Comparison of ENCODE assay signal across 8 cellular contexts in the genomic region with DNA sequence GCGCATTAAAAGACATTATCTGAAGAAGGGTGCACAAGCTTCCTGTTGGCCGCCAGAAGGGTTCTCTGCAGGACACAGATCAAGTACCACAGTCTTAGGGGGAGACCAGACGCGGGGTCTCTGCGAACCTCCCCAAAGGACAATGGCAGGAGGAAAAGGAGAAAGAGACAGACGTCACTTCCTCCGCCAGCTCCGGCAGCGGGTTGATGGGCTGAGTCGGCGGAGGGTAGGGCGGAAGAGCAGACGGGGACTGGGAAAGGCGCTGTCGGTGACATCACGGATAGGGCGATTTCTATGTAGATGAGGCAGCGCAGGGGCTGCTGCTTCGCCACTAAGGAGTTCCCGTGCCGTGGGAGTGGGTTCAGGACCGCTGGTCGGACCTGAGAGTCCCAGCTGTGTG. TPM values are rescaled to one million over a fixed set of nuclear protein-coding genes. Genes with fewer than 3 reads are reported as not detected.
DNase-seq lines count a peak whose midpoint lies in the region; ATAC-seq, FAIRE-seq and TF ChIP-seq lines count a peak whose summit lies in the region.
"Not testable (repeated sequence)": the region's sequence is repeated elsewhere in the genome, so short reads cannot be mapped to it uniquely, and the experiment has no call there.

No MANE protein-coding gene starts in this region.

- H3K36me3 Mint-ChIP-seq in stimulated activated naive CD8-positive, alpha-beta T cell treated with anti-CD3 and anti-CD28 coated beads, Interleukin-15, Interleukin-2, amounts not matched to agents 100 ng/mL and 50 ng/mL, for 24 hours (ENCODE audit: low read depth) = not testable (repeated sequence)

- H3K27ac ChIP-seq in pancreas = peak overlapping the region in 3 of 4 donors; percentile 42 to 71 (median 58)

- H3K36me3 ChIP-seq in ES-I3 (ENCODE audit: insufficient read depth, low read length); pancreas: not testable (repeated sequence)

- H3K9me3 ChIP-seq in ES-I3 (ENCODE audit: control insufficient read depth, insufficient read depth, low read length); pancreas: not testable (repeated sequence)

- H3K4me3 ChIP-seq in pancreas = peak overlapping the region in 2 of 4 donors; percentile 24 to 27

- H3K9ac ChIP-seq in ES-I3 (ENCODE audit: low read depth, low read length) = peak overlapping the region; percentile 22; the same call in 1 of the 2 replicates

- H3K9me3 Mint-ChIP-seq in stimulated activated naive CD8-positive, alpha-beta T cell treated with anti-CD3 and anti-CD28 coated beads, Interleukin-15, Interleukin-2, amounts not matched to agents 100 ng/mL and 50 ng/mL, for 24 hours = not testable (repeated sequence)

- H3K27me3 Mint-ChIP-seq in stimulated activated naive CD8-positive, alpha-beta T cell treated with anti-CD3 and anti-CD28 coated beads, Interleukin-15, Interleukin-2, amounts not matched to agents 100 ng/mL and 50 ng/mL, for 24 hours = not testable (repeated sequence)

- TF ChIP-seq CTCF in pancreas (IDR thresholded peaks at IDR 0.05) = not testable (repeated sequence)

- DNase-seq in NCI-H2227 (lab: John Stamatoyannopoulos, UW; ENCODE audit: unreplicated experiment) (peak; percentile 58), UCSD-AML1 (lab: John Stamatoyannopoulos, UW; ENCODE audit: unreplicated experiment) (peak; percentile 74), amniotic epithelial cell (ENCODE audit: low read depth) (peak; percentile 88), Right ventricle myocardium superior (peak; percentile 89), pancreas (peak; percentile 83 to 94 (median 88))

- intact Hi-C loops in Right ventricle myocardium superior (cut with DNase I) = not testable (repeated sequence)
- intact Hi-C loops in pancreas (cut with DNase I) = loop anchor here in 1 of 3 donors (10.0 kb wide), 1 partner anchor 137 kb away; no protein-coding TSS in a partner anchor

- 0 to 1% methylated on average over 11 to 17 of the region's 23 CpGs for WGBS in pancreas, 2 donors

- FAIRE-seq in pancreas (lab: Jason Lieb, UNC) = not testable (repeated sequence)

- H3K4me1 ChIP-seq in ES-I3 (ENCODE audit: insufficient read depth, low read length); pancreas: not testable (repeated sequence)

- H3K4me1 Mint-ChIP-seq in stimulated activated naive CD8-positive, alpha-beta T cell treated with anti-CD3 and anti-CD28 coated beads, Interleukin-15, Interleukin-2, amounts not matched to agents 100 ng/mL and 50 ng/mL, for 24 hours (ENCODE audit: low read depth) = peaks cover 14% of the 10 kb centered on the region

- H3K27me3 ChIP-seq in pancreas = not testable (repeated sequence)

- peak; percentile 54 for ATAC-seq in HG03045 (IDR thresholded peaks at IDR 0.05; ENCODE audit: unreplicated experiment)
- ATAC-seq in Right ventricle myocardium superior (ENCODE audit: poor library complexity) = peak; percentile 93
- ATAC-seq in pancreas = peak; percentile 79 to 84 (median 82)

- H3K27ac Mint-ChIP-seq in stimulated activated naive CD8-positive, alpha-beta T cell treated with anti-CD3 and anti-CD28 coated beads, Interleukin-15, Interleukin-2, amounts not matched to agents 100 ng/mL and 50 ng/mL, for 24 hours = peak overlapping the region; percentile 98

- H3K4me3 Mint-ChIP-seq in stimulated activated naive CD8-positive, alpha-beta T cell treated with anti-CD3 and anti-CD28 coated beads, Interleukin-15, Interleukin-2, amounts not matched to agents 100 ng/mL and 50 ng/mL, for 24 hours = peak overlapping the region; percentile 87

RNA-seq across cellular contexts. Expression of a gene that starts 39.0 kb away (rescaled TPM):
- total RNA-seq in Right ventricle myocardium superior = not detected
- under 1 TPM in 1 of 6 donors, not detected in 5; 0.09 TPM for total RNA-seq in pancreas
- polyA plus RNA-seq in pancreas = under 1 TPM in 1 of 2 donors, not detected in 1; 0.05 TPM
